ENCODE assay signal across 12 cellular contexts in genomic region chr10:60086862-60087261, GRCh38.
DNase-seq lines count a peak whose midpoint lies in the region; ATAC-seq and TF ChIP-seq lines count a peak whose summit lies in the region.
"Had no signal": no experiment of that assay in that cellular context is flagged by ENCODE, and none has a peak within 500 bp of the region (broad histone marks: within the 10 kb centered on the region; RNA-seq: fewer than 3 reads in every experiment).

No MANE protein-coding gene starts in this region.

- H3K4me1 ChIP-seq in MM.1S (ENCODE audit: low read length) = peaks cover 16% of the 10 kb centered on the region

- ATAC-seq in GM18511 (IDR thresholded peaks at IDR 0.05; ENCODE audit: unreplicated experiment) = peak; percentile 75
- ATAC-seq in GM21381 (IDR thresholded peaks at IDR 0.05; ENCODE audit: unreplicated experiment) = peak; percentile 93
- peak; percentile 93 for ATAC-seq in HG02885 (IDR thresholded peaks at IDR 0.05; ENCODE audit: poor library complexity, unreplicated experiment)
- no peak for ATAC-seq in activated T-cell treated with anti-CD3 and anti-CD28 coated beads, Interleukin-2, amount 50 U/mL, for 4 hours
- ATAC-seq: activated T-helper 17 cell treated with anti-CD3 and anti-CD28 coated beads, Interleukin-2, amount 50 U/mL, for 72 hours had no signal

- H3K9me2 ChIP-seq in MM.1S (replicated peaks; ENCODE audit: insufficient read depth, low read length) = no peaks in the 10 kb centered on the region; the same call in 1 of the 2 replicates

- peak overlapping the region; percentile 79 for H3K4me2 ChIP-seq in MM.1S (ENCODE audit: low read depth, low read length)

- peaks cover 11% of the 10 kb centered on the region for H3K36me3 Mint-ChIP-seq in activated T-cell treated with anti-CD3 and anti-CD28 coated beads, Interleukin-2, amount 50 U/mL, for 4 hours (ENCODE audit: insufficient read depth)

- H3F3A ChIP-seq in MM.1S (ENCODE audit: insufficient read depth, low read length) = no peaks in the 10 kb centered on the region

- no peaks in the 10 kb centered on the region for H3K27me3 Mint-ChIP-seq in activated T-cell treated with anti-CD3 and anti-CD28 coated beads, Interleukin-2, amount 50 U/mL, for 4 hours (ENCODE audit: low read depth)
- H3K27me3 Mint-ChIP-seq: activated CD4-positive, alpha-beta T cell treated with anti-CD3 and anti-CD28 coated beads, Interleukin-2, amount 10 ng/mL, durations not matched to agents 24 days and 14 days; activated T-helper 17 cell treated with anti-CD3 and anti-CD28 coated beads, Interleukin-2, amount 50 U/mL, for 72 hours; B cell had no signal

- no peak overlapping the region for H3K4me3 ChIP-seq in MM.1S (ENCODE audit: low read length)

- H3K4me3 Mint-ChIP-seq in activated T-cell treated with anti-CD3 and anti-CD28 coated beads, Interleukin-2, amount 50 U/mL, for 4 hours = no peak overlapping the region
- H3K4me3 Mint-ChIP-seq: activated CD4-positive, alpha-beta T cell treated with anti-CD3 and anti-CD28 coated beads, Interleukin-2, amount 10 ng/mL, durations not matched to agents 24 days and 14 days; activated T-helper 17 cell treated with anti-CD3 and anti-CD28 coated beads, Interleukin-2, amount 50 U/mL, for 72 hours; B cell; T-helper 1 cell treated with Interleukin-12 subunit alpha and Interleukin-12 subunit beta and Interleukin-4 antibody, amounts not matched to agents 30 μg/mL and 1 μg/mL, for 36 hours had no signal

- H3K9me3 Mint-ChIP-seq in activated T-cell treated with anti-CD3 and anti-CD28 coated beads, Interleukin-2, amount 50 U/mL, for 4 hours = no peaks in the 10 kb centered on the region
- H3K9me3 Mint-ChIP-seq: activated CD4-positive, alpha-beta T cell treated with anti-CD3 and anti-CD28 coated beads, Interleukin-2, amount 10 ng/mL, durations not matched to agents 24 days and 14 days; activated T-helper 17 cell treated with anti-CD3 and anti-CD28 coated beads, Interleukin-2, amount 50 U/mL, for 72 hours; T-helper 1 cell treated with Interleukin-12 subunit alpha and Interleukin-12 subunit beta and Interleukin-4 antibody, amounts not matched to agents 30 μg/mL and 1 μg/mL, for 36 hours had no signal

- no peaks in the 10 kb centered on the region for H3K79me2 ChIP-seq in MM.1S (ENCODE audit: low read length)

- no peaks in the 10 kb centered on the region for H3K4me1 Mint-ChIP-seq in activated T-cell treated with anti-CD3 and anti-CD28 coated beads, Interleukin-2, amount 50 U/mL, for 4 hours (ENCODE audit: low read depth)
- H3K4me1 Mint-ChIP-seq: activated T-helper 17 cell treated with anti-CD3 and anti-CD28 coated beads, Interleukin-2, amount 50 U/mL, for 72 hours had no signal

- H3K9ac ChIP-seq in MM.1S (ENCODE audit: low read length) = no peak overlapping the region

- no peaks in the 10 kb centered on the region for H4K20me1 ChIP-seq in MM.1S (ENCODE audit: insufficient read depth, low read length)

- no peak overlapping the region for H2AFZ ChIP-seq in MM.1S (ENCODE audit: low read length)

- H3K36me3 ChIP-seq in MM.1S (replicated peaks; ENCODE audit: insufficient read depth, low read length) = no peaks in the 10 kb centered on the region

- no peaks in the 10 kb centered on the region for H3K27me3 ChIP-seq in MM.1S (replicated peaks; ENCODE audit: insufficient read depth, low read length)

- H3K27ac ChIP-seq in MM.1S (ENCODE audit: low read length) = peak overlapping the region; percentile 22; the same call in 1 of the 2 replicates

- no peak for TF ChIP-seq CTCF in MM.1S (IDR thresholded peaks at IDR 0.05; ENCODE audit: low read length)

- DNase-seq in MM.1S (peak; percentile 58), pons (ENCODE audit: low spot score) (no peak), NCI-H345 (lab: John Stamatoyannopoulos, UW) (no peak), A172 (ENCODE audit: low spot score) (no peak)
- DNase-seq in activated T-cell treated with anti-CD3 and anti-CD28 coated beads, Interleukin-2, amount 50 U/mL, for 4 hours = no peak
- DNase-seq: activated CD4-positive, alpha-beta T cell treated with anti-CD3 and anti-CD28 coated beads, Interleukin-2, amount 10 ng/mL, durations not matched to agents 24 days and 14 days had no signal

- H3K9me3 ChIP-seq in MM.1S (replicated peaks; ENCODE audit: insufficient read depth, low read length) = no peaks in the 10 kb centered on the region

Comparison
In these comparisons a context has a peak if more than half of its experiments do, and no peak if none do; other contexts are left out.
1. ATAC-seq: peak in GM18511 (single experiment), GM21381 (single experiment) and HG02885 (single experiment); none in activated T-cell treated with anti-CD3 and anti-CD28 coated beads, Interleukin-2, amount 50 U/mL, for 4 hours (0 of 2).